Comparison of ENCODE assay signal across 1 cellular context in the genomic region with DNA sequence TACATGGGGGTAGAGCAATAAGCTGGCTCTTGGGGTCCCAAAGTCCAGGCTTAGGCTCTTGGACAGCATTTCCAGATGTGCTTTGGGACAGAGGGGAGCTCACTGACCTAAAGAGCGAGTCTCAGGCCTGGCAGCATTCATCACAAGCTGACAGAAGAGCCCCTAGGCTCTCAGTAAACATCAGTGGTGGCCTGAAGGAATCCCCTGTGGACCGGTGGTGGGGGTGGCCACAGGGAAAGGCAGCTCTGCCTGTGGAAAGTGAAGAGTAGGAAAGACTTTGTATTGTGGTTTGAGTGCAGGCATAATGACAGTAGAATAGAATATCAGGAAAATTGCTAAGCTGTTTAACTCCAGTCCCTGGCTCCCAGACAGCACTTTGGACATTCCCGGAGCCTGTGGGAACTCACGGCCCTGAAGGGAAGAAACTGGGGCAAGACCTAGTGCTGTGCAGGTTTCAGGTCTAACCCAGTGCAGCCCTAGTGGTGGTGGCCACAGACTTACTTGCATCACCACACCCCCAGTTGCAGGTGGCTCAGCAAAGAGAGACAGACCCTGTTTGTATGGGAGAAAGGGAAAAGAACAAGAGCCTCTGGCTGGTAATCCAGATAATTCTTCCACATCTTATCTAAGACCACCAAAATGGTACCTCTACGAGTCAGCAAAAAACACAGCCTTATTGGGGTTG.
TF ChIP-seq lines count a peak whose summit lies in the region.

No MANE protein-coding gene starts in this region.

TF ChIP-seq in GM23338, 12 proteins besides CTCF, POLR2A, EP300 and RAD21 (continued from another document):
- TF ChIP-seq, protein P1, sequence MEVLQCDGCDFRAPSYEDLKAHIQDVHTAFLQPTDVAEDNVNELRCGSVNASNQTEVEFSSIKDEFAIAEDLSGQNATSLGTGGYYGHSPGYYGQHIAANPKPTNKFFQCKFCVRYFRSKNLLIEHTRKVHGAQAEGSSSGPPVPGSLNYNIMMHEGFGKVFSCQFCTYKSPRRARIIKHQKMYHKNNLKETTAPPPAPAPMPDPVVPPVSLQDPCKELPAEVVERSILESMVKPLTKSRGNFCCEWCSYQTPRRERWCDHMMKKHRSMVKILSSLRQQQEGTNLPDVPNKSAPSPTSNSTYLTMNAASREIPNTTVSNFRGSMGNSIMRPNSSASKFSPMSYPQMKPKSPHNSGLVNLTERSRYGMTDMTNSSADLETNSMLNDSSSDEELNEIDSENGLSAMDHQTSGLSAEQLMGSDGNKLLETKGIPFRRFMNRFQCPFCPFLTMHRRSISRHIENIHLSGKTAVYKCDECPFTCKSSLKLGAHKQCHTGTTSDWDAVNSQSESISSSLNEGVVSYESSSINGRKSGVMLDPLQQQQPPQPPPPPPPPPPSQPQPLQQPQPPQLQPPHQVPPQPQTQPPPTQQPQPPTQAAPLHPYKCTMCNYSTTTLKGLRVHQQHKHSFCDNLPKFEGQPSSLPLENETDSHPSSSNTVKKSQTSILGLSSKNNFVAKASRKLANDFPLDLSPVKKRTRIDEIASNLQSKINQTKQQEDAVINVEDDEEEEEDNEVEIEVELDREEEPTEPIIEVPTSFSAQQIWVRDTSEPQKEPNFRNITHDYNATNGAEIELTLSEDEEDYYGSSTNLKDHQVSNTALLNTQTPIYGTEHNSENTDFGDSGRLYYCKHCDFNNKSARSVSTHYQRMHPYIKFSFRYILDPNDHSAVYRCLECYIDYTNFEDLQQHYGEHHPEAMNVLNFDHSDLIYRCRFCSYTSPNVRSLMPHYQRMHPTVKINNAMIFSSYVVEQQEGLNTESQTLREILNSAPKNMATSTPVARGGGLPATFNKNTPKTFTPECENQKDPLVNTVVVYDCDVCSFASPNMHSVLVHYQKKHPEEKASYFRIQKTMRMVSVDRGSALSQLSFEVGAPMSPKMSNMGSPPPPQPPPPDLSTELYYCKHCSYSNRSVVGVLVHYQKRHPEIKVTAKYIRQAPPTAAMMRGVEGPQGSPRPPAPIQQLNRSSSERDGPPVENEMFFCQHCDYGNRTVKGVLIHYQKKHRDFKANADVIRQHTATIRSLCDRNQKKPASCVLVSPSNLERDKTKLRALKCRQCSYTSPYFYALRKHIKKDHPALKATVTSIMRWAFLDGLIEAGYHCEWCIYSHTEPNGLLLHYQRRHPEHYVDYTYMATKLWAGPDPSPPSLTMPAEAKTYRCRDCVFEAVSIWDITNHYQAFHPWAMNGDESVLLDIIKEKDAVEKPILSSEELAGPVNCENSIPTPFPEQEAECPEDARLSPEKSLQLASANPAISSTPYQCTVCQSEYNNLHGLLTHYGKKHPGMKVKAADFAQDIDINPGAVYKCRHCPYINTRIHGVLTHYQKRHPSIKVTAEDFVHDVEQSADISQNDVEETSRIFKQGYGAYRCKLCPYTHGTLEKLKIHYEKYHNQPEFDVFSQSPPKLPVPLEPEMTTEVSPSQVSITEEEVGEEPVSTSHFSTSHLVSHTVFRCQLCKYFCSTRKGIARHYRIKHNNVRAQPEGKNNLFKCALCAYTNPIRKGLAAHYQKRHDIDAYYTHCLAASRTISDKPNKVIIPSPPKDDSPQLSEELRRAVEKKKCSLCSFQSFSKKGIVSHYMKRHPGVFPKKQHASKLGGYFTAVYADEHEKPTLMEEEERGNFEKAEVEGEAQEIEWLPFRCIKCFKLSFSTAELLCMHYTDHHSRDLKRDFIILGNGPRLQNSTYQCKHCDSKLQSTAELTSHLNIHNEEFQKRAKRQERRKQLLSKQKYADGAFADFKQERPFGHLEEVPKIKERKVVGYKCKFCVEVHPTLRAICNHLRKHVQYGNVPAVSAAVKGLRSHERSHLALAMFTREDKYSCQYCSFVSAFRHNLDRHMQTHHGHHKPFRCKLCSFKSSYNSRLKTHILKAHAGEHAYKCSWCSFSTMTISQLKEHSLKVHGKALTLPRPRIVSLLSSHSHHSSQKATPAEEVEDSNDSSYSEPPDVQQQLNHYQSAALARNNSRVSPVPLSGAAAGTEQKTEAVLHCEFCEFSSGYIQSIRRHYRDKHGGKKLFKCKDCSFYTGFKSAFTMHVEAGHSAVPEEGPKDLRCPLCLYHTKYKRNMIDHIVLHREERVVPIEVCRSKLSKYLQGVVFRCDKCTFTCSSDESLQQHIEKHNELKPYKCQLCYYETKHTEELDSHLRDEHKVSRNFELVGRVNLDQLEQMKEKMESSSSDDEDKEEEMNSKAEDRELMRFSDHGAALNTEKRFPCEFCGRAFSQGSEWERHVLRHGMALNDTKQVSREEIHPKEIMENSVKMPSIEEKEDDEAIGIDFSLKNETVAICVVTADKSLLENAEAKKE (CRISPR knock-in tag; IDR thresholded peaks at IDR 0.05), result no peak
- TF ChIP-seq JUNB (IDR thresholded peaks at IDR 0.05; ENCODE audit: unreplicated experiment), result no peak
- no peak for TF ChIP-seq EZH2 (IDR thresholded peaks at IDR 0.05; ENCODE audit: low read depth, unreplicated experiment)
- no peak for TF ChIP-seq ZNF331 (CRISPR knock-in tag; IDR thresholded peaks at IDR 0.05; ENCODE audit: low read depth)
- TF ChIP-seq, protein P2, sequence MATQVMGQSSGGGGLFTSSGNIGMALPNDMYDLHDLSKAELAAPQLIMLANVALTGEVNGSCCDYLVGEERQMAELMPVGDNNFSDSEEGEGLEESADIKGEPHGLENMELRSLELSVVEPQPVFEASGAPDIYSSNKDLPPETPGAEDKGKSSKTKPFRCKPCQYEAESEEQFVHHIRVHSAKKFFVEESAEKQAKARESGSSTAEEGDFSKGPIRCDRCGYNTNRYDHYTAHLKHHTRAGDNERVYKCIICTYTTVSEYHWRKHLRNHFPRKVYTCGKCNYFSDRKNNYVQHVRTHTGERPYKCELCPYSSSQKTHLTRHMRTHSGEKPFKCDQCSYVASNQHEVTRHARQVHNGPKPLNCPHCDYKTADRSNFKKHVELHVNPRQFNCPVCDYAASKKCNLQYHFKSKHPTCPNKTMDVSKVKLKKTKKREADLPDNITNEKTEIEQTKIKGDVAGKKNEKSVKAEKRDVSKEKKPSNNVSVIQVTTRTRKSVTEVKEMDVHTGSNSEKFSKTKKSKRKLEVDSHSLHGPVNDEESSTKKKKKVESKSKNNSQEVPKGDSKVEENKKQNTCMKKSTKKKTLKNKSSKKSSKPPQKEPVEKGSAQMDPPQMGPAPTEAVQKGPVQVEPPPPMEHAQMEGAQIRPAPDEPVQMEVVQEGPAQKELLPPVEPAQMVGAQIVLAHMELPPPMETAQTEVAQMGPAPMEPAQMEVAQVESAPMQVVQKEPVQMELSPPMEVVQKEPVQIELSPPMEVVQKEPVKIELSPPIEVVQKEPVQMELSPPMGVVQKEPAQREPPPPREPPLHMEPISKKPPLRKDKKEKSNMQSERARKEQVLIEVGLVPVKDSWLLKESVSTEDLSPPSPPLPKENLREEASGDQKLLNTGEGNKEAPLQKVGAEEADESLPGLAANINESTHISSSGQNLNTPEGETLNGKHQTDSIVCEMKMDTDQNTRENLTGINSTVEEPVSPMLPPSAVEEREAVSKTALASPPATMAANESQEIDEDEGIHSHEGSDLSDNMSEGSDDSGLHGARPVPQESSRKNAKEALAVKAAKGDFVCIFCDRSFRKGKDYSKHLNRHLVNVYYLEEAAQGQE (IDR thresholded peaks at IDR 0.05; ENCODE audit: unreplicated experiment), result no peak
- no peak for TF ChIP-seq EZH2phosphoT487 (IDR thresholded peaks at IDR 0.05; ENCODE audit: unreplicated experiment)
- TF ChIP-seq ZNF114 (CRISPR knock-in tag; IDR thresholded peaks at IDR 0.05), result no peak
- TF ChIP-seq POLR2AphosphoS5 (IDR thresholded peaks at IDR 0.05; ENCODE audit: low read depth), result no peak
- TF ChIP-seq STAT1 (IDR thresholded peaks at IDR 0.05; ENCODE audit: unreplicated experiment), result no peak
TF ChIP-seq in GM23338: peak in this region for 0.
